ENCODE assay signal across 1 cellular context in genomic region chr2:128381001-128381938, GRCh38.
TF ChIP-seq lines count a peak whose summit lies in the region.

No MANE protein-coding gene starts in this region.

TF ChIP-seq in HepG2, 621 proteins besides CTCF, POLR2A, EP300 and RAD21 (continued from another document and continues in another):
- no peak for TF ChIP-seq RERE (CRISPR knock-in tag; IDR thresholded peaks at IDR 0.05; ENCODE audit: low read depth)
- no peak; the same call in 1 of the 2 replicates for TF ChIP-seq SKIL (CRISPR knock-in tag; IDR thresholded peaks at IDR 0.05; ENCODE audit: borderline replicate concordance)
- no peak for TF ChIP-seq RNF219 (CRISPR knock-in tag; IDR thresholded peaks at IDR 0.05)
- TF ChIP-seq TAF1 (CRISPR knock-in tag; IDR thresholded peaks at IDR 0.05) = peak; percentile 18; the same call in 1 of the 2 replicates
- peak; percentile 75 for TF ChIP-seq PITX1 (CRISPR knock-in tag; IDR thresholded peaks at IDR 0.05)
- TF ChIP-seq BORCS8-MEF2B (CRISPR knock-in tag; IDR thresholded peaks at IDR 0.05) = no peak
- TF ChIP-seq ARHGAP35 (CRISPR knock-in tag; IDR thresholded peaks at IDR 0.05; ENCODE audit: borderline replicate concordance) = no peak
- no peak for TF ChIP-seq FOXP1 (IDR thresholded peaks at IDR 0.05)
- TF ChIP-seq FOXP1 (CRISPR knock-in tag; IDR thresholded peaks at IDR 0.05) = peak; percentile 50; the same call in 1 of the 2 replicates
- peak; percentile 74; the same call in 1 of the 2 replicates for TF ChIP-seq ZNF691 (CRISPR knock-in tag; IDR thresholded peaks at IDR 0.05; ENCODE audit: borderline replicate concordance, low read depth)
- peak; percentile 99 for TF ChIP-seq ETV5 (CRISPR knock-in tag; IDR thresholded peaks at IDR 0.05; ENCODE audit: borderline replicate concordance)
- TF ChIP-seq GRHL1 (CRISPR knock-in tag; conservative IDR thresholded peaks at IDR 0.05) = no peak
- TF ChIP-seq ATF1 (CRISPR knock-in tag; IDR thresholded peaks at IDR 0.05) = no peak
- no peak for TF ChIP-seq HES4 (CRISPR knock-in tag; IDR thresholded peaks at IDR 0.05; ENCODE audit: borderline replicate concordance)
- no peak for TF ChIP-seq SMARCE1 (IDR thresholded peaks at IDR 0.05; ENCODE audit: borderline replicate concordance)
- peak; percentile 35 for TF ChIP-seq DBP (CRISPR knock-in tag; IDR thresholded peaks at IDR 0.05; ENCODE audit: not compliant biosample characterization)
- TF ChIP-seq MED13 (CRISPR knock-in tag; IDR thresholded peaks at IDR 0.05) = no peak
- TF ChIP-seq ZNF883 (CRISPR knock-in tag; IDR thresholded peaks at IDR 0.05; ENCODE audit: not compliant biosample characterization) = peak; percentile 42
- TF ChIP-seq ZFP90 (CRISPR knock-in tag; IDR thresholded peaks at IDR 0.05; ENCODE audit: borderline replicate concordance) = 0 out of 2 replicates have a peak, but pooled peaks have one; percentile 44
- TF ChIP-seq ZNF503 (CRISPR knock-in tag; IDR thresholded peaks at IDR 0.05) = peak; percentile 33; the same call in 1 of the 2 replicates
- TF ChIP-seq TEAD2 (CRISPR knock-in tag; IDR thresholded peaks at IDR 0.05) = no peak
- no peak for TF ChIP-seq CHD4 (IDR thresholded peaks at IDR 0.05; ENCODE audit: borderline replicate concordance, low read length)
- TF ChIP-seq IRF2 (CRISPR knock-in tag; IDR thresholded peaks at IDR 0.05) = 0 out of 2 replicates have a peak, but pooled peaks have one; percentile 64
- TF ChIP-seq MAX (IDR thresholded peaks at IDR 0.05) = peak; percentile 50
- TF ChIP-seq ZSCAN30 (CRISPR knock-in tag; IDR thresholded peaks at IDR 0.05) = no peak
- no peak for TF ChIP-seq BCLAF1 (IDR thresholded peaks at IDR 0.05)
- no peak for TF ChIP-seq NR2C2 (CRISPR knock-in tag; IDR thresholded peaks at IDR 0.05; ENCODE audit: borderline replicate concordance)
- TF ChIP-seq ZNF749 (CRISPR knock-in tag; IDR thresholded peaks at IDR 0.05; ENCODE audit: borderline replicate concordance) = 0 out of 2 replicates have a peak, but pooled peaks have one; percentile 53
- TF ChIP-seq ZBTB26 (CRISPR knock-in tag; IDR thresholded peaks at IDR 0.05; ENCODE audit: borderline replicate concordance) = peak; percentile 28; the same call in 1 of the 2 replicates
- 0 out of 2 replicates have a peak, but pooled peaks have one; percentile 45 for TF ChIP-seq ATF7-NPFF (CRISPR knock-in tag; IDR thresholded peaks at IDR 0.05; ENCODE audit: low read depth)
- no peak for TF ChIP-seq EEA1 (CRISPR knock-in tag; IDR thresholded peaks at IDR 0.05; ENCODE audit: borderline replicate concordance)
- TF ChIP-seq ZFY (CRISPR knock-in tag; IDR thresholded peaks at IDR 0.05) = peak; percentile 72
- TF ChIP-seq ZNF720 (CRISPR knock-in tag; IDR thresholded peaks at IDR 0.05) = 0 out of 2 replicates have a peak, but pooled peaks have one; percentile 9
- peak; percentile 60 for TF ChIP-seq BCL6 (CRISPR knock-in tag; IDR thresholded peaks at IDR 0.05)
- no peak for TF ChIP-seq BRF2 (CRISPR knock-in tag; IDR thresholded peaks at IDR 0.05)
- no peak for TF ChIP-seq RFXANK (CRISPR knock-in tag; IDR thresholded peaks at IDR 0.05)
- no peak for TF ChIP-seq ZSCAN22 (CRISPR knock-in tag; IDR thresholded peaks at IDR 0.05)
- peak; percentile 82 for TF ChIP-seq SOX5 (CRISPR knock-in tag; IDR thresholded peaks at IDR 0.05; ENCODE audit: borderline replicate concordance)
- peak; percentile 85; the same call in 1 of the 2 replicates for TF ChIP-seq ERF (CRISPR knock-in tag; IDR thresholded peaks at IDR 0.05)
